ENCODE assay signal across 23 cellular contexts in the genomic region with DNA sequence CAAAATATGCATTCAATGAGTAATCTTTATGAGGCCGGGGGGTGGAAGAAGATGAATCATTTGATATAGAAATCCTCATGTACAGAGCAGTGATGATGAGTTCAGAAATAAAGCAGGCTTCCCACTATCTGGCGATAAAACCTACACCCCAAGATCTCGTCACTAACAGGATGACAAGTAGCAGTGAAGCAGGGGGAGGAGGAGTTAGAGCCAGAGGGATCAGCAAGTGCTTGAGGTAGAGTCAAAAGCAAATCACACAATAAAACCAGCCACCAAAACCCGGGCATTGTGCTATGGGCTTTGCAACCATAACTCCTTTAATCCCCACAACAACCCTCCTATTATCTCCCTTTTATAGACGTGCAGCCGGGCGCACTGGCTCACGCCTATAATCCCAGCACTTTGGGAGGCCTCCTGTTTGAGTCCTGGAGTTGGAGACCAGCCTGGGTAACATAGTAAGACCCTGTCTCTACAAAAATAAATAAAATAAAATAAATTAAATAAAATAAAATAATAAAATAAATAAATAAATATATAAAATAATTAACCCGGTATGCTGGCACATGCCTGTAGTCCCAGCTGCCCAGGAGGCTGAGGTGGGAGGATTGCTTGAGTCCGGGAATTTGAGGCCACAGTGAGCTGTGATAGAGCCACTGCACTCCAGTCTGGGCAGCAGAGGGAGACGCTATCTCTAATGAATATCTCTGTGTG. TPM values are rescaled to one million over a fixed set of nuclear protein-coding genes. Genes with fewer than 3 reads are reported as not detected.
DNase-seq lines count a peak whose midpoint lies in the region; ATAC-seq, FAIRE-seq and TF ChIP-seq lines count a peak whose summit lies in the region.
"Had no signal": no experiment of that assay in that cellular context is flagged by ENCODE, and none has a peak within 500 bp of the region (broad histone marks: within the 10 kb centered on the region; RNA-seq: fewer than 3 reads in every experiment).

No MANE protein-coding gene starts in this region.

- no peak overlapping the region for H3K27ac ChIP-seq in astrocyte (ENCODE audit: low read depth, low read length)
- no peak overlapping the region for H3K27ac ChIP-seq in smooth muscle cell (ENCODE audit: low read depth)
- H3K27ac ChIP-seq in kidney (ENCODE audit: low read depth in 2 of 2, low read length in 2 of 2): no peak overlapping the region
- H3K27ac ChIP-seq: gastroesophageal sphincter, psoas muscle, vagina had no signal

- FAIRE-seq in astrocyte (lab: Jason Lieb, UNC): no peak
- FAIRE-seq in kidney (lab: Jason Lieb, UNC): no peak
- FAIRE-seq: small intestine had no signal

- TF ChIP-seq CTCF in astrocyte (IDR thresholded peaks at IDR 0.05; ENCODE audit: insufficient read depth, low read depth, low read length) (no peak), smooth muscle cell (IDR thresholded peaks at IDR 0.05; ENCODE audit: borderline replicate concordance, insufficient read depth, poor library complexity, severe bottlenecking) (no peak), kidney (IDR thresholded peaks at IDR 0.05; ENCODE audit: borderline replicate concordance, extremely low read depth, insufficient read depth) (no peak)

- intact Hi-C loops in kidney (cut with DNase I): loop anchor here (5.0 kb wide), 1 partner anchor 131 kb away; no protein-coding TSS in a partner anchor

- no peak overlapping the region for H3K4me3 ChIP-seq in astrocyte (ENCODE audit: insufficient read depth, low read depth, low read length)
- no peak overlapping the region for H3K4me3 ChIP-seq in smooth muscle cell
- H3K4me3 ChIP-seq in kidney (ENCODE audit: low read length in 2 of 2): no peak overlapping the region
- H3K4me3 ChIP-seq: gastroesophageal sphincter, psoas muscle, vagina had no signal

- no peaks in the 10 kb centered on the region for H4K20me1 ChIP-seq in astrocyte (ENCODE audit: insufficient read depth, low read length)
- no peaks in the 10 kb centered on the region for H4K20me1 ChIP-seq in smooth muscle cell (ENCODE audit: low read depth)

- no peak overlapping the region for H3K27ac Mint-ChIP-seq in astrocyte (ENCODE audit: unreplicated experiment)
- H3K27ac Mint-ChIP-seq: CD8-positive, alpha-beta T cell; nephron progenitor cell; T-helper 1 cell treated with Interleukin-12 subunit alpha and Interleukin-12 subunit beta and Interleukin-4 antibody, amounts not matched to agents 30 μg/mL and 1 μg/mL, for 36 hours had no signal

- peak; percentile 14 for DNase-seq in activated effector memory CD4-positive, alpha-beta T cell treated with anti-CD3 and anti-CD28 coated beads, Interleukin-2, amount 50 U/mL, for 16 hours
- DNase-seq in activated effector memory CD4-positive, alpha-beta T cell treated with Interleukin-2 at 50 U/mL for 16 hours: no peak
- DNase-seq in HS-27A (ENCODE audit: low read depth): peak; percentile 43
- peak; percentile 49 for DNase-seq in astrocyte (ENCODE audit: low read depth)
- no peak for DNase-seq in smooth muscle cell (lab: John Stamatoyannopoulos, UW; ENCODE audit: unreplicated experiment)
- DNase-seq in kidney: no peak
- DNase-seq in DMS53 treated with DMSO at 0.1 percent for 48 hours (lab: John Stamatoyannopoulos, UW; ENCODE audit: unreplicated experiment): no peak
- DNase-seq: CD8-positive, alpha-beta T cell; DMS53; KBM-7; midbrain; MV-4-11; NCI-H2029; NCI-H524 treated with DMSO at 0.1 percent for 48 hours; nephron progenitor cell; psoas muscle; SHP77 treated with DMSO at 0.1 percent for 48 hours; small intestine had no signal

- H3K36me3 ChIP-seq in astrocyte (ENCODE audit: insufficient read depth, low read length) (no peaks in the 10 kb centered on the region), smooth muscle cell (ENCODE audit: low read depth) (no peaks in the 10 kb centered on the region), kidney (ENCODE audit: control insufficient read depth in 1 of 2, insufficient read depth in 2 of 2, low read length in 2 of 2) (no peaks in the 10 kb centered on the region)
- H3K36me3 ChIP-seq: vagina had no signal

- no peak overlapping the region for H3K9ac ChIP-seq in astrocyte (ENCODE audit: low read length)
- no peak overlapping the region for H3K9ac ChIP-seq in smooth muscle cell (ENCODE audit: low read depth)
- H3K9ac ChIP-seq in kidney (ENCODE audit: low read length in 2 of 2): no peak overlapping the region

- H3K4me1 ChIP-seq in astrocyte (ENCODE audit: insufficient read depth, low read length): peaks cover 7% of the 10 kb centered on the region
- H3K4me1 ChIP-seq in smooth muscle cell (ENCODE audit: low read depth): peaks cover 20% of the 10 kb centered on the region
- H3K4me1 ChIP-seq in kidney (ENCODE audit: control insufficient read depth in 1 of 2, insufficient read depth in 1 of 2, low read depth in 1 of 2, low read length in 2 of 2): peaks cover 4 to 5% of the 10 kb centered on the region in 2 donors

- no peak overlapping the region for H3K4me3 Mint-ChIP-seq in astrocyte (ENCODE audit: unreplicated experiment)
- H3K4me3 Mint-ChIP-seq: CD8-positive, alpha-beta T cell; nephron progenitor cell; T-helper 1 cell treated with Interleukin-12 subunit alpha and Interleukin-12 subunit beta and Interleukin-4 antibody, amounts not matched to agents 30 μg/mL and 1 μg/mL, for 36 hours had no signal

- H3K79me2 ChIP-seq in astrocyte (ENCODE audit: insufficient read depth, low read length) (no peaks in the 10 kb centered on the region), smooth muscle cell (ENCODE audit: low read depth) (no peaks in the 10 kb centered on the region)

- no peaks in the 10 kb centered on the region for H3K9me3 Mint-ChIP-seq in astrocyte (ENCODE audit: unreplicated experiment)
- H3K9me3 Mint-ChIP-seq: CD8-positive, alpha-beta T cell; T-helper 1 cell treated with Interleukin-12 subunit alpha and Interleukin-12 subunit beta and Interleukin-4 antibody, amounts not matched to agents 30 μg/mL and 1 μg/mL, for 36 hours had no signal

- H3K4me2 ChIP-seq in astrocyte (ENCODE audit: low read length) (peak overlapping the region; percentile 56), smooth muscle cell (peak overlapping the region; percentile 55)

- no peaks in the 10 kb centered on the region for H3K36me3 Mint-ChIP-seq in astrocyte (ENCODE audit: low read depth, unreplicated experiment)
- H3K36me3 Mint-ChIP-seq: CD8-positive, alpha-beta T cell had no signal

- WGBS in smooth muscle cell (ENCODE audit: low lambda C conversion rate): 51% methylated on average over 11 of the region's 11 CpGs

- ATAC-seq in HG02852 (IDR thresholded peaks at IDR 0.05; ENCODE audit: unreplicated experiment): no peak
- ATAC-seq: CD8-positive, alpha-beta T cell; gastroesophageal sphincter; left lobe of liver; psoas muscle had no signal

- peaks cover 16% of the 10 kb centered on the region for H3K27me3 Mint-ChIP-seq in astrocyte (ENCODE audit: low read depth, unreplicated experiment)

- H3F3A ChIP-seq in smooth muscle cell (ENCODE audit: low read depth): no peaks in the 10 kb centered on the region

- H3K27me3 ChIP-seq in astrocyte (ENCODE audit: insufficient read depth, low read length) (peaks cover 36% of the 10 kb centered on the region), smooth muscle cell (ENCODE audit: low read depth) (no peaks in the 10 kb centered on the region)
- H3K27me3 ChIP-seq: vagina had no signal

- H2AFZ ChIP-seq in astrocyte (ENCODE audit: low read depth, low read length): no peak overlapping the region
- H2AFZ ChIP-seq in smooth muscle cell (ENCODE audit: low read depth): no peak overlapping the region

- H3K4me1 Mint-ChIP-seq in astrocyte (ENCODE audit: low read depth, unreplicated experiment): peaks cover 7% of the 10 kb centered on the region

- no peaks in the 10 kb centered on the region for H3K9me3 ChIP-seq in astrocyte (ENCODE audit: insufficient read depth, low read depth, low read length)
- no peaks in the 10 kb centered on the region for H3K9me3 ChIP-seq in smooth muscle cell (replicated peaks; ENCODE audit: low read depth)
- H3K9me3 ChIP-seq in kidney (ENCODE audit: control insufficient read depth in 1 of 2, low read length in 2 of 2): no peaks in the 10 kb centered on the region
- H3K9me3 ChIP-seq: gastroesophageal sphincter, psoas muscle, vagina had no signal

RNA-seq across cellular contexts. Expression of gene STARD5, which starts 53.0 kb away (rescaled TPM):
- total RNA-seq in astrocyte: 5.5 and 5.8 TPM in 2 replicates
- 3.3 and 6.2 TPM in 2 replicates for total RNA-seq in smooth muscle cell
- polyA plus RNA-seq in smooth muscle cell: 1.6 and 2.1 TPM in 2 replicates
- 4.1 TPM for total RNA-seq in kidney
- 3.2 TPM for polyA plus RNA-seq in kidney (ENCODE audit: insufficient read depth, low read depth, low replicate concordance)

Comparison
In these comparisons a context has a peak if more than half of its experiments do, and no peak if none do; other contexts are left out.
1. DNase-seq: peak in activated effector memory CD4-positive, alpha-beta T cell treated with anti-CD3 and anti-CD28 coated beads, Interleukin-2, amount 50 U/mL, for 16 hours (single experiment), HS-27A (single experiment) and astrocyte (single experiment); none in activated effector memory CD4-positive, alpha-beta T cell treated with Interleukin-2 at 50 U/mL for 16 hours (single experiment), smooth muscle cell (single experiment), kidney (single experiment) and DMS53 treated with DMSO at 0.1 percent for 48 hours (single experiment).